8 cellular contexts compared by ENCODE assay signal in the genomic region with DNA sequence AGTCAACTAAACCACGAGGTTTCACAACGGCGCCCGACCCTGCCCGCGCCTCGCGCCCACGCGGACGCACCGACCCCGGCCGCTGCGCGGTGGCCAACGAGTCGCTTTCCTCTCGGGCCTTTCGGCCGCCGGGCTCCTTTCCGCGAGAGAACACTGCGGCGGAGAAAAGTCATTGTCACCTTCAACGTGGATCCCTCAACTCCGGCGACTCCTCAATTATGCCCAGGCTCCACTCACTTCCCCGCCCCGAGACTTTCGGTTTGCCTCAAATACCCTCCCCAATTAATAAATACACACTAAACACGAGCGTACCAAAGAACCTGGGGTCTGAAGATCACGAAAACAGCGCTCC. TPM values are rescaled to one million over a fixed set of nuclear protein-coding genes. Genes with fewer than 3 reads are reported as not detected.
DNase-seq lines count a peak whose midpoint lies in the region; ATAC-seq, FAIRE-seq and TF ChIP-seq lines count a peak whose summit lies in the region.

No MANE protein-coding gene starts in this region.

- H3K4me3 Mint-ChIP-seq in stimulated activated memory B cell treated with anti-CD40 and anti-IgM and Interleukin-4, amounts not matched to agents 10 μg/mL and 1 μg/mL and 100 μg/mL, for 72 hours: peak overlapping the region; percentile 99

- no peaks in the 10 kb centered on the region for H3K9me3 ChIP-seq in PC-9 (ENCODE audit: insufficient read depth, low read depth)
- no peaks in the 10 kb centered on the region for H3K9me3 ChIP-seq in breast epithelium

- no peaks in the 10 kb centered on the region for H3K9me2 ChIP-seq in PC-9 (ENCODE audit: insufficient read depth)

- peak overlapping the region; percentile 82 for H3K4me2 ChIP-seq in PC-9

- DNase-seq in PC-9 (no peak), breast epithelium (ENCODE audit: low spot score in 2 of 2) (no peak), medulla oblongata (ENCODE audit: extremely low spot score) (peak; percentile 10), SK-N-DZ (ENCODE audit: low spot score) (no peak), dermis blood vessel endothelial cell (no peak), RCC 7860 (ENCODE audit: low spot score) (no peak)

- peak overlapping the region; percentile 84 for H3K27ac ChIP-seq in PC-9
- H3K27ac ChIP-seq in breast epithelium: peak overlapping the region; percentile 95 to 98

- H3K27me3 Mint-ChIP-seq in stimulated activated memory B cell treated with anti-CD40 and anti-IgM and Interleukin-4, amounts not matched to agents 10 μg/mL and 1 μg/mL and 100 μg/mL, for 72 hours: no peaks in the 10 kb centered on the region

- intact Hi-C loops in PC-9 (cut with micrococcal nuclease; ENCODE audit: unreplicated experiment): loop anchor here (1.0 to 10.0 kb wide), 4 partner anchors 262 to 1569 kb away; a partner anchor contains a TSS
- intact Hi-C loops in breast epithelium (cut with DNase I; ENCODE audit: low total_unique reads): no loop called here

- peaks cover 30% of the 10 kb centered on the region for H3K4me1 ChIP-seq in PC-9 (replicated peaks; ENCODE audit: insufficient read depth)
- no peaks in the 10 kb centered on the region for H3K4me1 ChIP-seq in breast epithelium

- FAIRE-seq in RCC 7860 (lab: Jason Lieb, UNC): no peak

- peak; percentile 2 for ATAC-seq in GM19372 (IDR thresholded peaks at IDR 0.05; ENCODE audit: low read depth, unreplicated experiment)
- peak; percentile 0 for ATAC-seq in stimulated activated memory B cell treated with anti-CD40 and anti-IgM and Interleukin-4, amounts not matched to agents 10 μg/mL and 1 μg/mL and 100 μg/mL, for 72 hours

- H2AFZ ChIP-seq in PC-9: peak overlapping the region; percentile 75

- H3K79me2 ChIP-seq in PC-9 (ENCODE audit: low read depth): peaks cover 54% of the 10 kb centered on the region

- H3K9me3 Mint-ChIP-seq in stimulated activated memory B cell treated with anti-CD40 and anti-IgM and Interleukin-4, amounts not matched to agents 10 μg/mL and 1 μg/mL and 100 μg/mL, for 72 hours: no peaks in the 10 kb centered on the region

- TF ChIP-seq CTCF in PC-9 (conservative IDR thresholded peaks at IDR 0.05): no peak
- no peak for TF ChIP-seq CTCF in breast epithelium (IDR thresholded peaks at IDR 0.05)

- TSS peak; percentile 46 for BruUV-seq in PC-9 (replicated peaks; lab: Mats Ljungman, UMichigan)

- POLR2A ChIA-PET in PC-9 (lab: Charles Lee; ENCODE audit: unreplicated experiment): interaction anchor here (0.6 to 1.0 kb wide), 5 partner anchors 37 to 1041 kb away, joined by 3 to 46 read pairs (median 11); no protein-coding TSS in a partner anchor

- H3K4me3 ChIP-seq in PC-9: peak overlapping the region; percentile 91
- H3K4me3 ChIP-seq in breast epithelium: peak overlapping the region; percentile 76 to 92 (median 81)

- H3K27me3 ChIP-seq in PC-9 (ENCODE audit: insufficient read depth, low read depth) (no peaks in the 10 kb centered on the region), breast epithelium (no peaks in the 10 kb centered on the region)

- H3K36me3 Mint-ChIP-seq in stimulated activated memory B cell treated with anti-CD40 and anti-IgM and Interleukin-4, amounts not matched to agents 10 μg/mL and 1 μg/mL and 100 μg/mL, for 72 hours: no peaks in the 10 kb centered on the region

- H3K27ac Mint-ChIP-seq in stimulated activated memory B cell treated with anti-CD40 and anti-IgM and Interleukin-4, amounts not matched to agents 10 μg/mL and 1 μg/mL and 100 μg/mL, for 72 hours: peak overlapping the region; percentile 92

- CTCF ChIA-PET in PC-9 (lab: Charles Lee): no interaction called here

- TF ChIP-seq POLR2A in breast epithelium (IDR thresholded peaks at IDR 0.05): no peak

- peaks cover 12% of the 10 kb centered on the region; the same call in 1 of the 2 replicates for H3F3A ChIP-seq in PC-9 (ENCODE audit: insufficient read depth, low read depth)

- H3K4me1 Mint-ChIP-seq in stimulated activated memory B cell treated with anti-CD40 and anti-IgM and Interleukin-4, amounts not matched to agents 10 μg/mL and 1 μg/mL and 100 μg/mL, for 72 hours: peaks cover 32% of the 10 kb centered on the region

- no peaks in the 10 kb centered on the region; the same call in 1 of the 2 replicates for H3K36me3 ChIP-seq in PC-9 (ENCODE audit: low read depth)
- H3K36me3 ChIP-seq in breast epithelium: no peaks in the 10 kb centered on the region

- peaks cover 22% of the 10 kb centered on the region for H4K20me1 ChIP-seq in PC-9 (ENCODE audit: insufficient read depth)

RNA-seq across cellular contexts. Expression of a gene that starts 0.5 kb away (rescaled TPM):
- total RNA-seq in PC-9 (2021) (146 and 152 TPM in 2 replicates), breast epithelium (10 to 100 TPM; 11.8 to 76.5 (median 54.7) TPM), dermis blood vessel endothelial cell (99.3 and 136 TPM in 2 replicates)
- polyA plus RNA-seq in SK-N-DZ (2014; cell fraction: cytosol; rRNA removed): 243 and 376 TPM in 2 replicates
- polyA plus RNA-seq in SK-N-DZ (2014; cell fraction: nucleus; rRNA removed): 93.4 and 146 TPM in 2 replicates
